In the genomic region with DNA sequence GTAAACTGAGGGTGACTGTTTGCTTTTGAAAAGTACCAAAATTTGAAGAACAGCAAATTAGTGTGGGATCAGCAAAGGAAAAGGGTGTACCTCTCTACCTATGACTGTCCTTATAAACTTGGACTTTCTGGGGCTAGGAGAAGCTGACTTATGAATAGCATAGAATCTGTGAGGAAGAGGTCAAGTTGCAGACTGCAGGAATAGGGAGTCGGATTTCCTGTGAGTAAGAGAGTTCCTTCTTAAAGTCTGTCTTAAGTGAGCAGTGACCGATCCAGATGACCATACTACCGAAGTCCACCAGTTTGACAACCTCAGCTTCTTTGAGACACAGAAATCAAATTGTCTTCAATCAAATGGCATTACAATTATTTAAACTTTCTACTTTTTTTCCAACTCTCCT, we compare ENCODE assay signal across 24 cellular contexts.
DNase-seq lines count a peak whose midpoint lies in the region; ATAC-seq lines count a peak whose summit lies in the region.
"Had no signal": no experiment of that assay in that cellular context is flagged by ENCODE, and none has a peak within 500 bp of the region (broad histone marks: within the 10 kb centered on the region; RNA-seq: fewer than 3 reads in every experiment).

No MANE protein-coding gene starts in this region.

- H3K4me2 ChIP-seq in GM23248 (ENCODE audit: unreplicated experiment) = no peak overlapping the region

- no peak overlapping the region for H2AFZ ChIP-seq in GM23248

- in situ Hi-C loops in GM23248 (cut with MboI) = no loop called here

- WGBS in GM23248 (ENCODE audit: low coverage in 1 of 2, low lambda C conversion rate in 2 of 2, missing lambda C conversion rate in 2 of 2), 2 experiments = 77 to 82% methylated on average over 3 of the region's 3 CpGs

- no peaks in the 10 kb centered on the region for H3K27me3 ChIP-seq in GM23248 (replicated peaks; ENCODE audit: insufficient read depth)
- H3K27me3 ChIP-seq: tibial artery had no signal

- H3K79me2 ChIP-seq in GM23248 (ENCODE audit: insufficient read depth) = no peaks in the 10 kb centered on the region

- H3K36me3 ChIP-seq in GM23248 (ENCODE audit: low read depth) = no peaks in the 10 kb centered on the region
- H3K36me3 ChIP-seq: tibial artery had no signal

- ATAC-seq in GM19455 (IDR thresholded peaks at IDR 0.05; ENCODE audit: unreplicated experiment) = no peak
- ATAC-seq: activated naive CD4-positive, alpha-beta T cell treated with anti-CD3 and anti-CD28 coated beads, Interleukin-2, amount 50 U/mL, for 72 hours; CD8-positive, alpha-beta T cell; left colon had no signal

- H4K20me1 ChIP-seq in GM23248 (ENCODE audit: insufficient read depth) = no peaks in the 10 kb centered on the region

- H3K9me3 ChIP-seq in GM23248 (ENCODE audit: low read depth) = no peaks in the 10 kb centered on the region
- H3K9me3 ChIP-seq: tibial artery had no signal

- no peak overlapping the region for H3K9ac ChIP-seq in GM23248

- peaks cover 7% of the 10 kb centered on the region; the same call in 1 of the 2 replicates for H3K4me1 ChIP-seq in GM23248 (ENCODE audit: insufficient read depth)
- H3K4me1 ChIP-seq: tibial artery had no signal

- no peak overlapping the region for H3K27ac ChIP-seq in GM23248
- H3K27ac ChIP-seq: skin epidermis, tibial artery had no signal

- no peaks in the 10 kb centered on the region for H3K9me2 ChIP-seq in GM23248 (ENCODE audit: insufficient read depth)

- H3K4me3 ChIP-seq in GM23248 = no peak overlapping the region
- H3K4me3 ChIP-seq: skin epidermis, tibial artery had no signal

- H3F3A ChIP-seq in GM23248 (ENCODE audit: insufficient read depth) = no peaks in the 10 kb centered on the region

- peak; percentile 41 for DNase-seq in GM23248
- DNase-seq in RKO (ENCODE audit: low spot score) = peak; percentile 28
- peak; percentile 85 for DNase-seq in dermis blood vessel endothelial cell
- DNase-seq in myocyte (ENCODE audit: low read depth) = peak; percentile 36
- DNase-seq in glomerular visceral epithelial cell (ENCODE audit: extremely low spot score) = no peak
- no peak for DNase-seq in NCI-H2171 treated with DMSO at 0.1 percent for 48 hours (lab: John Stamatoyannopoulos, UW)
- no peak for DNase-seq in DMS79 treated with DMSO at 0.1 percent for 48 hours (lab: John Stamatoyannopoulos, UW)
- DNase-seq: activated CD4-positive, CD25-positive, alpha-beta regulatory T cell treated with anti-CD3 and anti-CD28 coated beads, Interleukin-2, amount 50 U/mL, for 72 hours; CD8-positive, alpha-beta T cell; DMS153; H9; Kasumi-1; left colon; NCI-H1092 treated with DMSO at 0.1 percent for 48 hours; NCI-H2081; NCI-H446 treated with DMSO at 0.1 percent for 48 hours; nephron progenitor cell; NK-92 treated with Interleukin-12 subunit alpha and Interleukin-12 subunit beta, amount 100 ng/mL, for 24 hours; stimulated activated naive CD4-positive, alpha-beta T cell treated with Interleukin-2 at 50 U/mL for 16 hours; T1000; tibial artery had no signal

Comparison
In these comparisons a context has a peak if more than half of its experiments do, and no peak if none do; other contexts are left out.
1. DNase-seq: peak in GM23248 (single experiment), RKO (single experiment), dermis blood vessel endothelial cell (single experiment) and myocyte (single experiment); none in glomerular visceral epithelial cell (single experiment), NCI-H2171 treated with DMSO at 0.1 percent for 48 hours (single experiment) and DMS79 treated with DMSO at 0.1 percent for 48 hours (single experiment).